In the genomic region with DNA sequence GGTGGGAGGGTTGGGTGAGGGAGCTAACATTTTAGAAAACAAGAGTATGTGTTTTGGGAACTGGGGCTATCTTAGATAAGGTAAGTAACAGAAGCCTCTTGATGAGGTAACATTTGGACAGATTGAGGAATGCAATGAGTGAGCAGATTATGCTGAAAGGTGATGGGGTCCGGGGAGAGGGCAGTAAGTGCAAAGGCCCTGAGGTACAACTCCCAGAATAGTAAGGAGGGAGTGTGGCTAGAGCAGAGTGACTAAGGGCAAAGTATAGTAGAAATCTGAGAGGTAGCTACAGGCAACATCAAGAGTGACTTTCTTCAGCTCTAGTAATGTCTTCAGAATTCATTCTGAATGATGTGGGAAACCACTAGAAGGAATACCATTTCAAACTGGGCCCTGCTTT, we compare ENCODE assay signal across 25 cellular contexts.
"Had no signal": no experiment of that assay in that cellular context is flagged by ENCODE, and none has a peak within 500 bp of the region (broad histone marks: within the 10 kb centered on the region; RNA-seq: fewer than 3 reads in every experiment).

No MANE protein-coding gene starts in this region.

- H3K27ac ChIP-seq: ascending aorta, body of pancreas, Peyer's patch, RWPE1, SJCRH30 had no signal

- H3K9me3 ChIP-seq: ascending aorta, body of pancreas, Peyer's patch, SJCRH30 had no signal

- ATAC-seq: activated CD8-positive, alpha-beta memory T cell treated with anti-CD3 and anti-CD28 coated beads, Interleukin-2, amount 10 ng/mL, durations not matched to agents 7 days and 5 days; activated naive CD4-positive, alpha-beta T cell treated with anti-CD3 and anti-CD28 coated beads, Interleukin-2, amount 50 U/mL, for 72 hours; activated naive CD8-positive, alpha-beta T cell treated with anti-CD3 and anti-CD28 coated beads, Interleukin-2, amount 50 U/mL, for 24 hours; activated T-cell treated with anti-CD3 and anti-CD28 coated beads, Interleukin-2, amount 50 U/mL, for 4 hours; body of pancreas had no signal

- DNase-seq: activated B cell treated with CpG ODN at 0.5 μM for 24 hours; activated CD4-positive, alpha-beta T cell treated with anti-CD3 and anti-CD28 coated beads for 1 hour; activated CD4-positive, alpha-beta T cell treated with anti-CD3 and anti-CD28 coated beads, Interleukin-2, amount 10 ng/mL, durations not matched to agents 24 days and 14 days; activated CD4-positive, alpha-beta T cell treated with anti-CD3 and anti-CD28 coated beads, Interleukin-2, amount 50 U/mL, for 48 hours; activated CD8-positive, alpha-beta memory T cell treated with anti-CD3 and anti-CD28 coated beads, Interleukin-2, amount 10 ng/mL, durations not matched to agents 7 days and 5 days; activated effector memory CD4-positive, alpha-beta T cell treated with anti-CD3 and anti-CD28 coated beads, Interleukin-2, amount 50 U/mL, for 16 hours; activated naive CD4-positive, alpha-beta T cell treated with Interleukin-2 at 50 U/mL for 16 hours; activated naive CD8-positive, alpha-beta T cell treated with anti-CD3 and anti-CD28 coated beads, Interleukin-2, amount 50 U/mL, for 24 hours; activated T-cell treated with anti-CD3 and anti-CD28 coated beads, Interleukin-2, amount 50 U/mL, for 4 hours; amniotic stem cell; body of pancreas; Kasumi-1; KBM-7; NCI-H146; NCI-H187 treated with DMSO at 0.1 percent for 48 hours; NCI-H2171; NCI-H226; NCI-H82; NK-92 treated with Interleukin-12 subunit alpha and Interleukin-12 subunit beta, amount 100 ng/mL, for 24 hours; Peyer's patch; Right ventricle myocardium superior had no signal

- H3K27me3 ChIP-seq: ascending aorta, body of pancreas, Peyer's patch, SJCRH30 had no signal

- H3K4me1 ChIP-seq: ascending aorta, body of pancreas, Peyer's patch, SJCRH30 had no signal

- H3K4me3 ChIP-seq: ascending aorta, body of pancreas, Peyer's patch had no signal

- H3K36me3 ChIP-seq: ascending aorta, Peyer's patch, SJCRH30 had no signal
